Comparison of ENCODE assay signal across 9 cellular contexts in genomic region chr2:202780514-202781021, GRCh38.
DNase-seq lines count a peak whose midpoint lies in the region; ATAC-seq and TF ChIP-seq lines count a peak whose summit lies in the region.
"Had no signal": no experiment of that assay in that cellular context is flagged by ENCODE, and none has a peak within 500 bp of the region (broad histone marks: within the 10 kb centered on the region; RNA-seq: fewer than 3 reads in every experiment).

No MANE protein-coding gene starts in this region.

- POLR2A ChIA-PET in AG04449 (lab: Yijun Ruan, JAX) = no interaction called here

- H3K27ac Mint-ChIP-seq in activated T-cell treated with anti-CD3 and anti-CD28 coated beads, Interleukin-2, amount 50 U/mL, for 72 hours = peak overlapping the region; percentile 75

- no peak overlapping the region for H3K4me3 ChIP-seq in AG04449 (ENCODE audit: low read depth, low read length)
- H3K4me3 ChIP-seq: upper lobe of left lung had no signal

- H3K4me1 Mint-ChIP-seq in activated T-cell treated with anti-CD3 and anti-CD28 coated beads, Interleukin-2, amount 50 U/mL, for 72 hours (ENCODE audit: low read depth) = peaks cover 20% of the 10 kb centered on the region

- peak; percentile 96 for ATAC-seq in GM19035 (IDR thresholded peaks at IDR 0.05; ENCODE audit: unreplicated experiment)
- peak; percentile 96 for ATAC-seq in HG02981 (IDR thresholded peaks at IDR 0.05; ENCODE audit: unreplicated experiment)
- ATAC-seq in activated T-cell treated with anti-CD3 and anti-CD28 coated beads, Interleukin-2, amount 50 U/mL, for 72 hours (replicated peaks in 1 of 2) = peak; percentile 96 to 98

- TF ChIP-seq CTCF in AG04449 (IDR thresholded peaks at IDR 0.05; ENCODE audit: insufficient read depth, low read length, missing control alignments) = no peak

- peaks cover 4 to 25% of the 10 kb centered on the region in 2 donors for H3K36me3 Mint-ChIP-seq in activated T-cell treated with anti-CD3 and anti-CD28 coated beads, Interleukin-2, amount 50 U/mL, for 72 hours (ENCODE audit: insufficient read depth in 2 of 2)

- H3K9me3 Mint-ChIP-seq in activated T-cell treated with anti-CD3 and anti-CD28 coated beads, Interleukin-2, amount 50 U/mL, for 72 hours = no peaks in the 10 kb centered on the region

- DNase-seq in AG04449 (ENCODE audit: low read depth, low spot score) = peak; percentile 0
- peak; percentile 21 to 28 for DNase-seq in activated T-cell treated with anti-CD3 and anti-CD28 coated beads, Interleukin-2, amount 50 U/mL, for 72 hours
- no peak for DNase-seq in RPMI8226
- DNase-seq in NCI-H1092 treated with DMSO at 0.1 percent for 48 hours (lab: John Stamatoyannopoulos, UW) = no peak
- DNase-seq in NK-92 (lab: John Stamatoyannopoulos, UW; ENCODE audit: unreplicated experiment) = no peak
- no peak for DNase-seq in COLO829 (ENCODE audit: low spot score)
- DNase-seq: upper lobe of left lung had no signal

- CTCF ChIA-PET in AG04449 (lab: Yijun Ruan, JAX) = no interaction called here

- no peaks in the 10 kb centered on the region for H3K27me3 Mint-ChIP-seq in activated T-cell treated with anti-CD3 and anti-CD28 coated beads, Interleukin-2, amount 50 U/mL, for 72 hours (ENCODE audit: low read depth)

- H3K4me3 Mint-ChIP-seq in activated T-cell treated with anti-CD3 and anti-CD28 coated beads, Interleukin-2, amount 50 U/mL, for 72 hours = peak overlapping the region; percentile 42 to 60

Comparison
In these comparisons a context has a peak if more than half of its experiments do, and no peak if none do; other contexts are left out.
1. DNase-seq: peak in AG04449 (single experiment) and activated T-cell treated with anti-CD3 and anti-CD28 coated beads, Interleukin-2, amount 50 U/mL, for 72 hours (2 of 2); none in RPMI8226 (single experiment), NCI-H1092 treated with DMSO at 0.1 percent for 48 hours (single experiment), NK-92 (single experiment) and COLO829 (single experiment).
2. Peak in every context shown above with its lines, with median percentiles within 50 percentile points of each other: ATAC-seq.